In the genomic region with DNA sequence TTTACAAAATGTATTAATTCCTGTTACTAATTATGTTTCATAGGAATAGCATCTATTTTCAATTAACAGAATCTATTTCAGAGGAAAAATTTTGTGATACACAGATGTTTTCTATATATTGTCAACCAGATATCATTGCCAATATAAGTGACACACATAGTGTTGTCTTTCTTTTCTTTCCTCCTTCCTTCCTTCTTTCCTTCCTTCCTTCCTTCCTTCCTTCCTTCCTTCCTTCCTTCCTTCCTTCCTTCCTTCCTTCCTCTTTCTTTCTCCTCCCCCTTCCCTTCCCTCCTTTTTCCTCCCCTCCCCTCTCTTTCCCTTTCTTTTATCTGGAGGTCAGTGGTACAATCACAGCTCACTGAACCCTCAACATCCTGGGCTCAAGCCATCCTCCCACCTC, we compare ENCODE assay signal across 5 cellular contexts.
"Had no signal": no experiment of that assay in that cellular context is flagged by ENCODE, and none has a peak within 500 bp of the region (broad histone marks: within the 10 kb centered on the region; RNA-seq: fewer than 3 reads in every experiment).

No MANE protein-coding gene starts in this region.

- H3K4me3 ChIP-seq: K562 had no signal

- DNase-seq: IMR-90, KBM-7, KG1 had no signal

- H3K27ac ChIP-seq: HL-60 had no signal
